ENCODE assay signal across 1 cellular context in genomic region chr2:43190305-43191052, GRCh38.
A peak's percentile ranks its signal among the peaks of the same experiment; 100 is the strongest.
TF ChIP-seq lines count a peak whose summit lies in the region.

No MANE protein-coding gene starts in this region.

TF ChIP-seq in K562, 482 proteins besides CTCF, POLR2A, EP300 and RAD21 (continued from another document and continues in another):
- TF ChIP-seq ZNF277 (CRISPR knock-in tag; IDR thresholded peaks at IDR 0.05; ENCODE audit: borderline replicate concordance) (no peak), EP400 (IDR thresholded peaks at IDR 0.05) (no peak), E2F5 (CRISPR knock-in tag; IDR thresholded peaks at IDR 0.05) (no peak), FOXP1 (CRISPR knock-in tag; IDR thresholded peaks at IDR 0.05) (no peak), PHF21A (IDR thresholded peaks at IDR 0.05; ENCODE audit: borderline replicate concordance, low read depth) (no peak), PHB (CRISPR knock-in tag; IDR thresholded peaks at IDR 0.05) (no peak), PURB (CRISPR knock-in tag; IDR thresholded peaks at IDR 0.05; ENCODE audit: low read depth) (no peak), ZBTB2 (IDR thresholded peaks at IDR 0.05) (peak; percentile 78; the same call in 1 of the 2 replicates), MCM7 (IDR thresholded peaks at IDR 0.05) (no peak), HMG20A (CRISPR knock-in tag; conservative IDR thresholded peaks at IDR 0.05) (no peak), SOX6 (IDR thresholded peaks at IDR 0.05) (peak; percentile 79), AFF4 (CRISPR knock-in tag; IDR thresholded peaks at IDR 0.05) (0 out of 2 replicates have a peak, but pooled peaks have one; percentile 52), ZFPM2 (CRISPR knock-in tag; IDR thresholded peaks at IDR 0.05) (no peak), MYNN (IDR thresholded peaks at IDR 0.05) (peak; percentile 97), MYNN (CRISPR knock-in tag; IDR thresholded peaks at IDR 0.05) (no peak), ZBTB12 (CRISPR knock-in tag; IDR thresholded peaks at IDR 0.05) (0 out of 2 replicates have a peak, but pooled peaks have one; percentile 25), ADNP (tag; IDR thresholded peaks at IDR 0.05) (peak; percentile 72; the same call in 1 of the 2 replicates), PML (IDR thresholded peaks at IDR 0.05; ENCODE audit: low read length) (peak; percentile 66; the same call in 1 of the 2 replicates), CC2D1A (IDR thresholded peaks at IDR 0.05) (peak; percentile 30; the same call in 1 of the 2 replicates), ZNF3 (CRISPR knock-in tag; IDR thresholded peaks at IDR 0.05) (no peak), ZSCAN32 (CRISPR knock-in tag; IDR thresholded peaks at IDR 0.05) (no peak), POLR2B (IDR thresholded peaks at IDR 0.05; ENCODE audit: low read depth, partially characterized antibody) (no peak), ARHGAP35 (IDR thresholded peaks at IDR 0.05; ENCODE audit: partially characterized antibody) (no peak), HOXB6 (CRISPR knock-in tag; IDR thresholded peaks at IDR 0.05; ENCODE audit: borderline replicate concordance) (no peak), CSDE1 (IDR thresholded peaks at IDR 0.05) (no peak), NR2C2 (CRISPR knock-in tag; IDR thresholded peaks at IDR 0.05) (no peak), NR2C2 (tag; IDR thresholded peaks at IDR 0.05) (peak; percentile 14; the same call in 1 of the 2 replicates), ZZZ3 (IDR thresholded peaks at IDR 0.05) (no peak), BRD9 (IDR thresholded peaks at IDR 0.05; ENCODE audit: low read depth, partially characterized antibody) (peak; percentile 50), TBL1XR1 (IDR thresholded peaks at IDR 0.05; ENCODE audit: low read length in 2 of 2) (peak; percentile 33 to 55; a peak in 1 of 4 replicates), BRF1 (IDR thresholded peaks at IDR 0.05; ENCODE audit: borderline replicate concordance, extremely low read depth, insufficient read length) (no peak), CREM (IDR thresholded peaks at IDR 0.05; ENCODE audit: low read depth) (peak; percentile 65; the same call in 1 of the 2 replicates), STAT5B (CRISPR knock-in tag; IDR thresholded peaks at IDR 0.05) (no peak), HIVEP1 (CRISPR knock-in tag; IDR thresholded peaks at IDR 0.05) (peak; percentile 71), SMAD4 (CRISPR knock-in tag; conservative IDR thresholded peaks at IDR 0.05) (peak; percentile 68; the same call in 1 of the 2 replicates), TCFL5 (CRISPR knock-in tag; conservative IDR thresholded peaks at IDR 0.05) (no peak), CTCFL (IDR thresholded peaks at IDR 0.05; ENCODE audit: borderline replicate concordance, insufficient read depth, low read depth, low read length, poor library complexity, severe bottlenecking) (no peak), FUS (optimal IDR thresholded peaks at IDR 0.05; ENCODE audit: low read depth, low read length) (no peak), DLX4 (CRISPR knock-in tag; IDR thresholded peaks at IDR 0.05) (no peak), MGA (IDR thresholded peaks at IDR 0.05) (no peak), E2F3 (CRISPR knock-in tag; IDR thresholded peaks at IDR 0.05) (peak; percentile 73), ARID1B (IDR thresholded peaks at IDR 0.05) (peak; percentile 97)
